8 cellular contexts compared by ENCODE assay signal in genomic region chr22:41947181-41948080, GRCh38. TPM values are rescaled to one million over a fixed set of nuclear protein-coding genes. Genes with fewer than 3 reads are reported as not detected.
DNase-seq lines count a peak whose midpoint lies in the region; ATAC-seq and TF ChIP-seq lines count a peak whose summit lies in the region.

No MANE protein-coding gene starts in this region.

- H4K20me1 ChIP-seq in fibroblast of lung (ENCODE audit: control insufficient read depth, extremely low read depth, insufficient read depth, low read length) = no peaks in the 10 kb centered on the region

- H3K4me1 ChIP-seq in RWPE2 (ENCODE audit: insufficient read depth, poor library complexity, severe bottlenecking) = peaks cover 4% of the 10 kb centered on the region
- peaks cover 7% of the 10 kb centered on the region for H3K4me1 ChIP-seq in fibroblast of lung (ENCODE audit: control insufficient read depth, extremely low read depth, insufficient read depth, low read length)

- H3K36me3 ChIP-seq in RWPE2 (ENCODE audit: low read depth) (peaks cover 30% of the 10 kb centered on the region), fibroblast of lung (ENCODE audit: control insufficient read depth, insufficient read depth, low read length) (peaks cover 2% of the 10 kb centered on the region)

- H3K36me3 Mint-ChIP-seq in progenitor cell of endocrine pancreas (ENCODE audit: insufficient read depth) = peaks cover 3% of the 10 kb centered on the region

- H3K4me3 Mint-ChIP-seq in progenitor cell of endocrine pancreas (ENCODE audit: low read depth) = peak overlapping the region; percentile 85

- H3K27me3 ChIP-seq in RWPE2 (ENCODE audit: insufficient read depth, poor library complexity, severe bottlenecking) (no peaks in the 10 kb centered on the region), fibroblast of lung (ENCODE audit: control insufficient read depth, insufficient read depth, low read length) (no peaks in the 10 kb centered on the region)

- H3K79me2 ChIP-seq in fibroblast of lung (ENCODE audit: control insufficient read depth, insufficient read depth, low read length) = peaks cover 9% of the 10 kb centered on the region

- H3K4me1 Mint-ChIP-seq in progenitor cell of endocrine pancreas (ENCODE audit: low read depth) = peaks cover 11% of the 10 kb centered on the region

- H3K9ac ChIP-seq in fibroblast of lung (ENCODE audit: insufficient read depth, low read length) = peak overlapping the region; percentile 65

- H3K27me3 Mint-ChIP-seq in progenitor cell of endocrine pancreas = no peaks in the 10 kb centered on the region

- peak overlapping the region; percentile 90 for H3K27ac Mint-ChIP-seq in progenitor cell of endocrine pancreas

- ATAC-seq in RWPE2 (ENCODE audit: low read depth) (no peak), GM21529 (IDR thresholded peaks at IDR 0.05; ENCODE audit: unreplicated experiment) (no peak)

- peak overlapping the region; percentile 80 for H3K4me3 ChIP-seq in GM12865 (ENCODE audit: low read depth, low read length)
- peak overlapping the region; percentile 49 for H3K4me3 ChIP-seq in RWPE2 (ENCODE audit: severe bottlenecking)
- H3K4me3 ChIP-seq in fibroblast of lung (replicated peaks in 1 of 4; ENCODE audit: control extremely low read depth in 1 of 4, insufficient read depth in 1 of 4, low read depth in 3 of 4, low read length in 4 of 4) = peak overlapping the region; percentile 74 to 89 (median 84)

- peak overlapping the region; percentile 79 for H3K4me2 ChIP-seq in fibroblast of lung (ENCODE audit: extremely low read depth, insufficient read depth, low read length)

- DNase-seq in GM12865 (ENCODE audit: low read depth) = peak; percentile 45
- DNase-seq in RWPE2 (ENCODE audit: low spot score) = no peak
- no peak for DNase-seq in fibroblast of lung (ENCODE audit: low read depth in 2 of 2)
- DNase-seq in progenitor cell of endocrine pancreas (ENCODE audit: low spot score, unreplicated experiment) = no peak
- DNase-seq in NCI-H510A treated with DMSO at 0.1 percent for 48 hours (lab: John Stamatoyannopoulos, UW) = no peak
- no peak for DNase-seq in cortex of kidney (lab: John Stamatoyannopoulos, UW)
- DNase-seq in iPS-NIHi7 (ENCODE audit: extremely low spot score) = no peak

- H3K27ac ChIP-seq in RWPE2 (ENCODE audit: poor library complexity, severe bottlenecking) (peak overlapping the region; percentile 45), fibroblast of lung (ENCODE audit: insufficient read depth, low read length) (peak overlapping the region; percentile 75)

- no peak for TF ChIP-seq CTCF in GM12865 (IDR thresholded peaks at IDR 0.05; ENCODE audit: insufficient read depth, low read depth, low read length, missing control alignments)
- no peak for TF ChIP-seq CTCF in RWPE2 (IDR thresholded peaks at IDR 0.05; ENCODE audit: poor library complexity, severe bottlenecking)
- TF ChIP-seq CTCF in fibroblast of lung (conservative IDR thresholded peaks at IDR 0.05 in 1 of 2, IDR thresholded peaks at IDR 0.05 in 1 of 2; ENCODE audit: low read depth in 1 of 2, low read length in 2 of 2) = no peak
- TF ChIP-seq CTCF in progenitor cell of endocrine pancreas (IDR thresholded peaks at IDR 0.05; ENCODE audit: unreplicated experiment) = no peak

- no peaks in the 10 kb centered on the region for H3K9me3 ChIP-seq in RWPE2 (ENCODE audit: severe bottlenecking)
- no peaks in the 10 kb centered on the region for H3K9me3 ChIP-seq in fibroblast of lung (ENCODE audit: control insufficient read depth, insufficient read depth, low read depth, low read length)

- peak overlapping the region; percentile 90 for H2AFZ ChIP-seq in fibroblast of lung (ENCODE audit: low read length)

- no peaks in the 10 kb centered on the region for H3K9me3 Mint-ChIP-seq in progenitor cell of endocrine pancreas (ENCODE audit: low read depth)

RNA-seq across cellular contexts. Expression of gene CENPM, which starts 0.5 kb away (rescaled TPM):
- 0.77 and 11.6 TPM in 2 replicates for total RNA-seq in fibroblast of lung
- polyA plus RNA-seq in fibroblast of lung = 5.9 and 23.4 TPM in 2 replicates
- polyA plus RNA-seq in fibroblast of lung (2012) = 6.0 and 36.2 TPM in 2 replicates
- 10.8 and 51.3 TPM in 2 replicates for polyA minus RNA-seq in fibroblast of lung (ENCODE audit: low replicate concordance)
- 16.4 and 16.9 TPM in 2 replicates for total RNA-seq in progenitor cell of endocrine pancreas

RNA-seq across cellular contexts. Expression of gene TNFRSF13C, which starts 20.8 kb away (rescaled TPM):
- total RNA-seq in fibroblast of lung (under 0.01 TPM in 2 replicates), progenitor cell of endocrine pancreas (1.3 and 1.6 TPM in 2 replicates)
- 0.03 and 0.15 TPM in 2 replicates for polyA plus RNA-seq in fibroblast of lung
- 0.05 and 0.09 TPM in 2 replicates for polyA plus RNA-seq in fibroblast of lung (2012)
- polyA minus RNA-seq in fibroblast of lung (ENCODE audit: low replicate concordance) = 0.33 TPM in 1 of 2 replicates, not detected in the other

RNA-seq across cellular contexts. Expression of gene SEPTIN3, which starts 21.8 kb away (rescaled TPM):
- total RNA-seq in fibroblast of lung = 0.26 and 0.33 TPM in 2 replicates
- polyA plus RNA-seq in fibroblast of lung = 0.05 and 0.24 TPM in 2 replicates
- polyA plus RNA-seq in fibroblast of lung (2012) = 0.07 and 0.31 TPM in 2 replicates
- polyA minus RNA-seq in fibroblast of lung (ENCODE audit: low replicate concordance) = 0.85 TPM in 1 of 2 replicates, not detected in the other
- total RNA-seq in progenitor cell of endocrine pancreas = 24.4 and 25.1 TPM in 2 replicates

RNA-seq across cellular contexts. Expression of gene SHISA8, which starts 32.6 kb away (rescaled TPM):
- total RNA-seq in fibroblast of lung (not detected in 2 replicates), progenitor cell of endocrine pancreas (not detected in 2 replicates)
- polyA plus RNA-seq in fibroblast of lung = not detected in 2 replicates
- not detected in 2 replicates for polyA plus RNA-seq in fibroblast of lung (2012)
- not detected in 2 replicates for polyA minus RNA-seq in fibroblast of lung (ENCODE audit: low replicate concordance)
